ENCODE assay signal across 8 cellular contexts in genomic region chr3:31132132-31132769, GRCh38.
DNase-seq lines count a peak whose midpoint lies in the region; ATAC-seq, FAIRE-seq and TF ChIP-seq lines count a peak whose summit lies in the region.

No MANE protein-coding gene starts in this region.

- no peaks in the 10 kb centered on the region for H3K79me2 ChIP-seq in smooth muscle cell (ENCODE audit: low read depth)

- TF ChIP-seq CTCF in GM06990 (IDR thresholded peaks at IDR 0.05; ENCODE audit: insufficient read depth, low read length, poor library complexity, severe bottlenecking): peak; percentile 51
- peak; percentile 62 for TF ChIP-seq CTCF in smooth muscle cell (IDR thresholded peaks at IDR 0.05; ENCODE audit: borderline replicate concordance, insufficient read depth, poor library complexity, severe bottlenecking)

- H3K27me3 ChIP-seq in GM06990 (replicated peaks; ENCODE audit: control insufficient read depth, insufficient read depth, low read length) (no peaks in the 10 kb centered on the region), smooth muscle cell (ENCODE audit: low read depth) (no peaks in the 10 kb centered on the region)

- H3K4me2 ChIP-seq in smooth muscle cell: no peak overlapping the region

- no peaks in the 10 kb centered on the region for H3K36me3 ChIP-seq in GM06990 (ENCODE audit: control insufficient read depth, insufficient read depth, low read length)
- no peaks in the 10 kb centered on the region for H3K36me3 ChIP-seq in smooth muscle cell (ENCODE audit: low read depth)

- DNase-seq in GM06990 (ENCODE audit: extremely low read depth, insufficient read length) (no peak), RCC 7860 (ENCODE audit: low spot score) (peak; percentile 45), fibroblast of the conjunctiva (ENCODE audit: low read depth) (peak; percentile 45), smooth muscle cell (lab: John Stamatoyannopoulos, UW; ENCODE audit: unreplicated experiment) (no peak)
- DNase-seq in effector CD8-positive, alpha-beta T cell (lab: John Stamatoyannopoulos, UW): no peak
- DNase-seq in activated naive CD4-positive, alpha-beta T cell (lab: John Stamatoyannopoulos, UW): no peak

- H2AFZ ChIP-seq in smooth muscle cell (ENCODE audit: low read depth): no peak overlapping the region

- WGBS in smooth muscle cell (ENCODE audit: low lambda C conversion rate): 86% methylated on average over 2 of the region's 2 CpGs

- H3K4me3 ChIP-seq in GM06990 (replicated peaks; ENCODE audit: low read depth, low read length): no peak overlapping the region
- no peak overlapping the region for H3K4me3 ChIP-seq in smooth muscle cell

- H3K4me1 ChIP-seq in smooth muscle cell (ENCODE audit: low read depth): peaks cover 2% of the 10 kb centered on the region

- no peaks in the 10 kb centered on the region for H3K9me3 ChIP-seq in smooth muscle cell (replicated peaks; ENCODE audit: low read depth)

- FAIRE-seq in A204.1 (lab: Jason Lieb, UNC): peak; percentile 71
- peak; percentile 59 for FAIRE-seq in RCC 7860 (lab: Jason Lieb, UNC)

- peak; percentile 61 for ATAC-seq in HG02981 (IDR thresholded peaks at IDR 0.05; ENCODE audit: unreplicated experiment)

- H4K20me1 ChIP-seq in smooth muscle cell (ENCODE audit: low read depth): no peaks in the 10 kb centered on the region

- H3K27ac ChIP-seq in smooth muscle cell (ENCODE audit: low read depth): no peak overlapping the region

- H3F3A ChIP-seq in smooth muscle cell (ENCODE audit: low read depth): no peaks in the 10 kb centered on the region

- H3K9ac ChIP-seq in smooth muscle cell (ENCODE audit: low read depth): no peak overlapping the region

Comparison
In these comparisons a context has a peak if more than half of its experiments do, and no peak if none do; other contexts are left out.
1. DNase-seq: peak in RCC 7860 (single experiment) and fibroblast of the conjunctiva (single experiment); none in GM06990 (single experiment), smooth muscle cell (single experiment), effector CD8-positive, alpha-beta T cell (single experiment) and activated naive CD4-positive, alpha-beta T cell (0 of 4).